ENCODE assay signal across 1 cellular context in the genomic region with DNA sequence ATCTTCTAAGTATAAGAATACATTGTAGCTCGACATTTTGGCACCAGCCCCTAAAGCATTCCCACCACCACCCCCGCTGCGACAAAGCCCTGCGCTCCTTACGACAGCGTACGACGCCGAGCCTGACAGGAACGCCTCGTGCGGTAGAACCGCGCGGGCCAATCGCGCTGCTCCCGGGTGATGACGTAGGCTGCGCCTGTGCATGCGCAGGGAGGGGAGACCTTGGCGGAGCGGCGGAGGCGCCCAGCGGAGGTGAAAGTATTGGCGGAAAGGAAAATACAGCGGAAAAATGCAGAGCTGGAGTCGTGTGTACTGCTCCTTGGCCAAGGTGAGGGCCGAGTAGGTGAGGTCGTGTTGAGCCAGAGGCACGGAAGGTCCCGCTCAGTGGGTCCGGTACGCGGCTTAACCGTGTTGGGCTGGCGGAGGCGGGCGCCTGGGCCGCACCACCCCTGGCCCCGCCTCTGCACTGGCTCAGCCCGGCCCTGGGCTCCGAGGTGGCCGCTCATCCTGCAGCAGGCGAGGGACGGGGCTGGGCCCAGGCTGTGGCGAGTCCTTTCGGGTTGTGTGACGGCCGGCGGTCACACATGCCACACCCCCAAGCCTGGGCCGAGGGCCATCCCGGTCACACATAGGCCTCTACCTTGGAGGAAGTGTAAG.
A peak's percentile ranks its signal among the peaks of the same experiment; 100 is the strongest.
TF ChIP-seq lines count a peak whose summit lies in the region.

A gene with protein sequence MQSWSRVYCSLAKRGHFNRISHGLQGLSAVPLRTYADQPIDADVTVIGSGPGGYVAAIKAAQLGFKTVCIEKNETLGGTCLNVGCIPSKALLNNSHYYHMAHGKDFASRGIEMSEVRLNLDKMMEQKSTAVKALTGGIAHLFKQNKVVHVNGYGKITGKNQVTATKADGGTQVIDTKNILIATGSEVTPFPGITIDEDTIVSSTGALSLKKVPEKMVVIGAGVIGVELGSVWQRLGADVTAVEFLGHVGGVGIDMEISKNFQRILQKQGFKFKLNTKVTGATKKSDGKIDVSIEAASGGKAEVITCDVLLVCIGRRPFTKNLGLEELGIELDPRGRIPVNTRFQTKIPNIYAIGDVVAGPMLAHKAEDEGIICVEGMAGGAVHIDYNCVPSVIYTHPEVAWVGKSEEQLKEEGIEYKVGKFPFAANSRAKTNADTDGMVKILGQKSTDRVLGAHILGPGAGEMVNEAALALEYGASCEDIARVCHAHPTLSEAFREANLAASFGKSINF (plus strand): TSS at position 222 of the 657 bp plus-strand sequence. CDS start 68 bp downstream, at position 290.

TF ChIP-seq in HepG2, 621 proteins besides CTCF, POLR2A, EP300 and RAD21 (continued from another document and continues in another):
- TF ChIP-seq, protein P1, sequence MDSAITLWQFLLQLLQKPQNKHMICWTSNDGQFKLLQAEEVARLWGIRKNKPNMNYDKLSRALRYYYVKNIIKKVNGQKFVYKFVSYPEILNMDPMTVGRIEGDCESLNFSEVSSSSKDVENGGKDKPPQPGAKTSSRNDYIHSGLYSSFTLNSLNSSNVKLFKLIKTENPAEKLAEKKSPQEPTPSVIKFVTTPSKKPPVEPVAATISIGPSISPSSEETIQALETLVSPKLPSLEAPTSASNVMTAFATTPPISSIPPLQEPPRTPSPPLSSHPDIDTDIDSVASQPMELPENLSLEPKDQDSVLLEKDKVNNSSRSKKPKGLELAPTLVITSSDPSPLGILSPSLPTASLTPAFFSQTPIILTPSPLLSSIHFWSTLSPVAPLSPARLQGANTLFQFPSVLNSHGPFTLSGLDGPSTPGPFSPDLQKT (CRISPR knock-in tag; IDR thresholded peaks at IDR 0.05; ENCODE audit: borderline replicate concordance): no peak
- TF ChIP-seq ZFP41 (CRISPR knock-in tag; IDR thresholded peaks at IDR 0.05; ENCODE audit: borderline replicate concordance): no peak; the same call in 1 of the 2 replicates
- 0 out of 2 replicates have a peak, but pooled peaks have one; percentile 53 for TF ChIP-seq ZNF558 (CRISPR knock-in tag; IDR thresholded peaks at IDR 0.05; ENCODE audit: borderline replicate concordance)
- TF ChIP-seq, protein P2, sequence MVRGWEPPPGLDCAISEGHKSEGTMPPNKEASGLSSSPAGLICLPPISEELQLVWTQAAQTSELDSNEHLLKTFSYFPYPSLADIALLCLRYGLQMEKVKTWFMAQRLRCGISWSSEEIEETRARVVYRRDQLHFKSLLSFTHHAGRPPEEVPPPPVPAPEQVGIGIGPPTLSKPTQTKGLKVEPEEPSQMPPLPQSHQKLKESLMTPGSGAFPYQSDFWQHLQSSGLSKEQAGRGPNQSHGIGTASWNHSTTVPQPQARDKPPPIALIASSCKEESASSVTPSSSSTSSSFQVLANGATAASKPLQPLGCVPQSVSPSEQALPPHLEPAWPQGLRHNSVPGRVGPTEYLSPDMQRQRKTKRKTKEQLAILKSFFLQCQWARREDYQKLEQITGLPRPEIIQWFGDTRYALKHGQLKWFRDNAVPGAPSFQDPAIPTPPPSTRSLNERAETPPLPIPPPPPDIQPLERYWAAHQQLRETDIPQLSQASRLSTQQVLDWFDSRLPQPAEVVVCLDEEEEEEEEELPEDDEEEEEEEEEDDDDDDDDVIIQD (CRISPR knock-in tag; IDR thresholded peaks at IDR 0.05; ENCODE audit: low read depth): 0 out of 2 replicates have a peak, but pooled peaks have one; percentile 14
- TF ChIP-seq ZNF543 (CRISPR knock-in tag; IDR thresholded peaks at IDR 0.05): no peak
- TF ChIP-seq ZNF788 (CRISPR knock-in tag; IDR thresholded peaks at IDR 0.05; ENCODE audit: borderline replicate concordance): peak; percentile 48; the same call in 1 of the 2 replicates
- no peak for TF ChIP-seq ATF6 (CRISPR knock-in tag; conservative IDR thresholded peaks at IDR 0.05)
- TF ChIP-seq MAFG (CRISPR knock-in tag; IDR thresholded peaks at IDR 0.05): no peak
- no peak for TF ChIP-seq SKI (IDR thresholded peaks at IDR 0.05; ENCODE audit: partially characterized antibody)
- TF ChIP-seq BRF2 (CRISPR knock-in tag; IDR thresholded peaks at IDR 0.05): peak; percentile 86
- TF ChIP-seq, protein P3, sequence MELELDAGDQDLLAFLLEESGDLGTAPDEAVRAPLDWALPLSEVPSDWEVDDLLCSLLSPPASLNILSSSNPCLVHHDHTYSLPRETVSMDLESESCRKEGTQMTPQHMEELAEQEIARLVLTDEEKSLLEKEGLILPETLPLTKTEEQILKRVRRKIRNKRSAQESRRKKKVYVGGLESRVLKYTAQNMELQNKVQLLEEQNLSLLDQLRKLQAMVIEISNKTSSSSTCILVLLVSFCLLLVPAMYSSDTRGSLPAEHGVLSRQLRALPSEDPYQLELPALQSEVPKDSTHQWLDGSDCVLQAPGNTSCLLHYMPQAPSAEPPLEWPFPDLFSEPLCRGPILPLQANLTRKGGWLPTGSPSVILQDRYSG (CRISPR knock-in tag; IDR thresholded peaks at IDR 0.05): no peak
- no peak for TF ChIP-seq ZNF879 (CRISPR knock-in tag; IDR thresholded peaks at IDR 0.05)
- TF ChIP-seq RBM39 (IDR thresholded peaks at IDR 0.05; ENCODE audit: low read depth, low read length, poor library complexity, severe bottlenecking): peak; percentile 58
- peak; percentile 67; the same call in 1 of the 2 replicates for TF ChIP-seq GATAD2A (CRISPR knock-in tag; IDR thresholded peaks at IDR 0.05)
- TF ChIP-seq SOX13 (IDR thresholded peaks at IDR 0.05): no peak
- 0 out of 4 replicates have a peak, but pooled peaks of 1 of the 2 experiments have one; percentile 12 for TF ChIP-seq SOX13 (CRISPR knock-in tag; conservative IDR thresholded peaks at IDR 0.05 in 1 of 2, IDR thresholded peaks at IDR 0.05 in 1 of 2)
- no peak; the same call in none of the 2 replicates for TF ChIP-seq SP140L (CRISPR knock-in tag; IDR thresholded peaks at IDR 0.05; ENCODE audit: borderline replicate concordance)
- no peak for TF ChIP-seq FOXO4 (CRISPR knock-in tag; conservative IDR thresholded peaks at IDR 0.05)
- TF ChIP-seq ZBTB26 (CRISPR knock-in tag; IDR thresholded peaks at IDR 0.05; ENCODE audit: borderline replicate concordance): no peak; the same call in 1 of the 2 replicates
- TF ChIP-seq PLSCR1 (CRISPR knock-in tag; IDR thresholded peaks at IDR 0.05; ENCODE audit: borderline replicate concordance): no peak; the same call in 1 of the 2 replicates
- no peak for TF ChIP-seq BCL6 (CRISPR knock-in tag; IDR thresholded peaks at IDR 0.05)
- no peak for TF ChIP-seq ZNF382 (CRISPR knock-in tag; IDR thresholded peaks at IDR 0.05; ENCODE audit: borderline replicate concordance)
- peak; percentile 51 for TF ChIP-seq ELF3 (CRISPR knock-in tag; IDR thresholded peaks at IDR 0.05)
- TF ChIP-seq JUND (CRISPR knock-in tag; IDR thresholded peaks at IDR 0.05): no peak
- TF ChIP-seq SNAPC2 (CRISPR knock-in tag; IDR thresholded peaks at IDR 0.05): no peak
- no peak for TF ChIP-seq SMARCC2 (IDR thresholded peaks at IDR 0.05)
- TF ChIP-seq GATAD1 (CRISPR knock-in tag; IDR thresholded peaks at IDR 0.05): peak; percentile 90
- TF ChIP-seq CBX2 (IDR thresholded peaks at IDR 0.05; ENCODE audit: low read depth, low read length): no peak
- TF ChIP-seq CBX2 (CRISPR knock-in tag; IDR thresholded peaks at IDR 0.05; ENCODE audit: low read depth): 0 out of 2 replicates have a peak, but pooled peaks have one; percentile 3
- no peak for TF ChIP-seq SNRNP70 (IDR thresholded peaks at IDR 0.05; ENCODE audit: low read depth, low read length)
- TF ChIP-seq, protein P4, sequence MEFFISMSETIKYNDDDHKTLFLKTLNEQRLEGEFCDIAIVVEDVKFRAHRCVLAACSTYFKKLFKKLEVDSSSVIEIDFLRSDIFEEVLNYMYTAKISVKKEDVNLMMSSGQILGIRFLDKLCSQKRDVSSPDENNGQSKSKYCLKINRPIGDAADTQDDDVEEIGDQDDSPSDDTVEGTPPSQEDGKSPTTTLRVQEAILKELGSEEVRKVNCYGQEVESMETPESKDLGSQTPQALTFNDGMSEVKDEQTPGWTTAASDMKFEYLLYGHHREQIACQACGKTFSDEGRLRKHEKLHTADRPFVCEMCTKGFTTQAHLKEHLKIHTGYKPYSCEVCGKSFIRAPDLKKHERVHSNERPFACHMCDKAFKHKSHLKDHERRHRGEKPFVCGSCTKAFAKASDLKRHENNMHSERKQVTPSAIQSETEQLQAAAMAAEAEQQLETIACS (CRISPR knock-in tag; IDR thresholded peaks at IDR 0.05): no peak
- TF ChIP-seq ZNF547 (CRISPR knock-in tag; IDR thresholded peaks at IDR 0.05): peak; percentile 94
- no peak for TF ChIP-seq FOXA3 (CRISPR knock-in tag; IDR thresholded peaks at IDR 0.05)
- TF ChIP-seq BRD4 (CRISPR knock-in tag; IDR thresholded peaks at IDR 0.05): peak; percentile 82
- no peak for TF ChIP-seq DDIT3 (CRISPR knock-in tag; IDR thresholded peaks at IDR 0.05)
- TF ChIP-seq ZNF121 (CRISPR knock-in tag; IDR thresholded peaks at IDR 0.05): peak; percentile 62; the same call in 1 of the 2 replicates
- peak; percentile 77 for TF ChIP-seq ZNF781 (CRISPR knock-in tag; IDR thresholded peaks at IDR 0.05; ENCODE audit: borderline replicate concordance, not compliant biosample characterization)
- TF ChIP-seq ZNF800 (CRISPR knock-in tag; IDR thresholded peaks at IDR 0.05): no peak
- TF ChIP-seq FOXJ3 (CRISPR knock-in tag; IDR thresholded peaks at IDR 0.05; ENCODE audit: borderline replicate concordance): no peak
- TF ChIP-seq ZNF180 (CRISPR knock-in tag; IDR thresholded peaks at IDR 0.05; ENCODE audit: borderline replicate concordance, low read depth): no peak
- TF ChIP-seq SCMH1 (CRISPR knock-in tag; IDR thresholded peaks at IDR 0.05; ENCODE audit: borderline replicate concordance): no peak
- no peak for TF ChIP-seq ZNF414 (CRISPR knock-in tag; IDR thresholded peaks at IDR 0.05)
